Comparison of ENCODE assay signal across 26 cellular contexts in genomic region chr4:3215733-3216132, GRCh38.
"Had no signal": no experiment of that assay in that cellular context is flagged by ENCODE, and none has a peak within 500 bp of the region (broad histone marks: within the 10 kb centered on the region; RNA-seq: fewer than 3 reads in every experiment).

No MANE protein-coding gene starts in this region.

- H3K4me3 ChIP-seq: SJCRH30, SK-N-MC had no signal

- H3K4me2 ChIP-seq: KMS-11 had no signal

- H3K9me3 ChIP-seq: SJCRH30 had no signal

- H3K27ac Mint-ChIP-seq: activated CD4-positive, alpha-beta T cell treated with anti-CD3 and anti-CD28 coated beads, Interleukin-2, amount 10 ng/mL, durations not matched to agents 7 days and 5 days; activated CD8-positive, alpha-beta T cell treated with anti-CD3 and anti-CD28 coated beads, Interleukin-2, amount 10 ng/mL, durations not matched to agents 7 days and 5 days; activated naive CD4-positive, alpha-beta T cell treated with anti-CD3 and anti-CD28 coated beads, Interleukin-2, amount 10 ng/mL, durations not matched to agents 7 days and 5 days; activated naive CD8-positive, alpha-beta T cell; activated naive CD8-positive, alpha-beta T cell treated with anti-CD3 and anti-CD28 coated beads, Interleukin-2, amount 50 U/mL, for 24 hours; activated T-cell treated with anti-CD3 and anti-CD28 coated beads, Interleukin-2, amount 50 U/mL, for 24 hours; activated T-helper 2 cell treated with anti-CD3 and anti-CD28 coated beads, Interferon-gamma antibody, Interleukin-2, Interleukin-4, amounts not matched to agents 10 μg/mL and 5 μg/mL and 100 μg/mL, durations not matched to agents 14 hours and 24 hours and 36 hours had no signal

- H3K27ac ChIP-seq: brain microvascular endothelial cell, KMS-11, SJCRH30, SK-N-MC, WERI-Rb-1 had no signal

- H3K4me1 ChIP-seq: SJCRH30 had no signal

- H3K9me3 Mint-ChIP-seq: activated CD4-positive, alpha-beta T cell treated with anti-CD3 and anti-CD28 coated beads, Interleukin-2, amount 10 ng/mL, durations not matched to agents 7 days and 5 days; activated naive CD4-positive, alpha-beta T cell treated with anti-CD3 and anti-CD28 coated beads, Interleukin-2, amount 10 ng/mL, durations not matched to agents 7 days and 5 days; activated naive CD8-positive, alpha-beta T cell treated with anti-CD3 and anti-CD28 coated beads, Interleukin-2, amount 50 U/mL, for 24 hours; activated T-cell treated with anti-CD3 and anti-CD28 coated beads, Interleukin-2, amount 50 U/mL, for 24 hours; activated T-helper 2 cell treated with anti-CD3 and anti-CD28 coated beads, Interferon-gamma antibody, Interleukin-2, Interleukin-4, amounts not matched to agents 10 μg/mL and 5 μg/mL and 100 μg/mL, durations not matched to agents 14 hours and 24 hours and 36 hours had no signal

- H3K4me3 Mint-ChIP-seq: activated CD4-positive, alpha-beta T cell treated with anti-CD3 and anti-CD28 coated beads, Interleukin-2, amount 10 ng/mL, durations not matched to agents 7 days and 5 days; activated CD8-positive, alpha-beta T cell treated with anti-CD3 and anti-CD28 coated beads, Interleukin-2, amount 10 ng/mL, durations not matched to agents 7 days and 5 days; activated naive CD4-positive, alpha-beta T cell treated with anti-CD3 and anti-CD28 coated beads, Interleukin-2, amount 10 ng/mL, durations not matched to agents 7 days and 5 days; activated naive CD8-positive, alpha-beta T cell; activated naive CD8-positive, alpha-beta T cell treated with anti-CD3 and anti-CD28 coated beads, Interleukin-2, amount 50 U/mL, for 24 hours; activated T-cell treated with anti-CD3 and anti-CD28 coated beads, Interleukin-2, amount 50 U/mL, for 24 hours had no signal

- DNase-seq: activated CD4-positive, alpha-beta T cell treated with anti-CD3 and anti-CD28 coated beads for 1 hour; activated CD4-positive, alpha-beta T cell treated with anti-CD3 and anti-CD28 coated beads, Interleukin-2, amount 10 ng/mL, durations not matched to agents 7 days and 5 days; activated CD4-positive, alpha-beta T cell treated with anti-CD3 and anti-CD28 coated beads, Interleukin-2, amount 50 U/mL, for 48 hours; activated CD4-positive, CD25-positive, alpha-beta regulatory T cell; activated CD8-positive, alpha-beta T cell treated with anti-CD3 and anti-CD28 coated beads, Interleukin-2, amount 10 ng/mL, durations not matched to agents 7 days and 5 days; activated naive CD4-positive, alpha-beta T cell treated with anti-CD3 and anti-CD28 coated beads, Interleukin-2, amount 10 ng/mL, durations not matched to agents 7 days and 5 days; activated naive CD8-positive, alpha-beta T cell treated with anti-CD3 and anti-CD28 coated beads, Interleukin-2, amount 50 U/mL, for 24 hours; activated T-cell treated with anti-CD3 and anti-CD28 coated beads, Interleukin-2, amount 50 U/mL, for 24 hours; anterior cingulate cortex; brain microvascular endothelial cell; MM.1S; MV-4-11; NCI-H1092; NCI-H1436 treated with DMSO at 0.1 percent for 48 hours; NCI-H1694 treated with DMSO at 0.1 percent for 48 hours; NCI-H2029; NCI-H345; NCI-H524 treated with DMSO at 0.1 percent for 48 hours; SHP77; SJCRH30; T1000; WERI-Rb-1 had no signal

- H3K4me1 Mint-ChIP-seq: activated naive CD8-positive, alpha-beta T cell treated with anti-CD3 and anti-CD28 coated beads, Interleukin-2, amount 50 U/mL, for 24 hours had no signal

- ATAC-seq: activated CD8-positive, alpha-beta T cell treated with anti-CD3 and anti-CD28 coated beads, Interleukin-2, amount 10 ng/mL, durations not matched to agents 7 days and 5 days; activated naive CD8-positive, alpha-beta T cell treated with anti-CD3 and anti-CD28 coated beads, Interleukin-2, amount 50 U/mL, for 24 hours had no signal

- H3K27me3 ChIP-seq: brain microvascular endothelial cell, SJCRH30 had no signal

- H3K27me3 Mint-ChIP-seq: activated CD4-positive, alpha-beta T cell treated with anti-CD3 and anti-CD28 coated beads, Interleukin-2, amount 10 ng/mL, durations not matched to agents 7 days and 5 days; activated naive CD4-positive, alpha-beta T cell treated with anti-CD3 and anti-CD28 coated beads, Interleukin-2, amount 10 ng/mL, durations not matched to agents 7 days and 5 days; activated naive CD8-positive, alpha-beta T cell; activated naive CD8-positive, alpha-beta T cell treated with anti-CD3 and anti-CD28 coated beads, Interleukin-2, amount 50 U/mL, for 24 hours; activated T-cell treated with anti-CD3 and anti-CD28 coated beads, Interleukin-2, amount 50 U/mL, for 24 hours had no signal
